In genomic region chr6:33963351-33963750, GRCh38 we compare ENCODE assay signal across 21 cellular contexts.
"Had no signal": no experiment of that assay in that cellular context is flagged by ENCODE, and none has a peak within 500 bp of the region (broad histone marks: within the 10 kb centered on the region; RNA-seq: fewer than 3 reads in every experiment).

No MANE protein-coding gene starts in this region.

- H3K4me3 ChIP-seq: gastrocnemius medialis, right atrium auricular region, thyroid gland had no signal

- H3K27me3 ChIP-seq: right atrium auricular region, thyroid gland had no signal

- H3K9me3 ChIP-seq: gastrocnemius medialis, right atrium auricular region, thyroid gland had no signal

- DNase-seq: activated CD4-positive, alpha-beta T cell treated with anti-CD3 and anti-CD28 coated beads for 4 hours; activated CD8-positive, alpha-beta memory T cell treated with anti-CD3 and anti-CD28 coated beads, Interleukin-2, amount 50 U/mL, for 4 hours; activated gamma-delta T cell treated with Interleukin-2 at 50 U/mL for 16 hours; activated T-cell treated with anti-CD3 and anti-CD28 coated beads, Interleukin-2, amount 50 U/mL, for 1 hour; anterior cingulate cortex; effector memory CD4-positive, alpha-beta T cell; erythroblast; gastrocnemius medialis; glutamatergic neuron; left ventricle myocardium superior; mammary epithelial cell; naive B cell; nephron progenitor cell; nucleus accumbens; stimulated activated CD4-positive, alpha-beta T cell treated with anti-CD3 and anti-CD28 coated beads, Interleukin-12 subunit alpha, Interleukin-12 subunit beta, amount 100 ng/mL, for 4 hours; stimulated activated CD4-positive, alpha-beta T cell treated with anti-CD3 and anti-CD28 coated beads, Interleukin-4, amount 100 ng/mL, for 1 hour; substantia nigra; thyroid gland had no signal

- ATAC-seq: gastrocnemius medialis; left ventricle myocardium superior; stimulated activated effector memory CD8-positive, alpha-beta T cell treated with anti-CD3 and anti-CD28 coated beads, Interleukin-12 subunit alpha, Interleukin-12 subunit beta, amount 100 ng/mL, for 72 hours had no signal

- H3K4me1 ChIP-seq: gastrocnemius medialis, parathyroid adenoma, right atrium auricular region, thyroid gland had no signal

- H3K36me3 ChIP-seq: gastrocnemius medialis, right atrium auricular region, thyroid gland had no signal

- H3K27ac ChIP-seq: gastrocnemius medialis, parathyroid adenoma, right atrium auricular region, thyroid gland had no signal
